ENCODE assay signal across 1 cellular context in genomic region chr4:89022426-89023128, GRCh38.
TF ChIP-seq lines count a peak whose summit lies in the region.

No MANE protein-coding gene starts in this region.

TF ChIP-seq in GM12878, 131 proteins besides CTCF, POLR2A, EP300 and RAD21 (continued from another document):
- TF ChIP-seq ZBED1 (IDR thresholded peaks at IDR 0.05; ENCODE audit: borderline replicate concordance) (no peak), PAX5 (IDR thresholded peaks at IDR 0.05; ENCODE audit: borderline replicate concordance, low read depth, low read length) (no peak), RUNX3 (IDR thresholded peaks at IDR 0.05; ENCODE audit: low read length) (peak; percentile 45), BHLHE40 (IDR thresholded peaks at IDR 0.05; ENCODE audit: borderline replicate concordance in 1 of 2, low read depth in 2 of 2, low read length in 1 of 2) (0 out of 4 replicates have a peak, but pooled peaks of 1 of the 2 experiments have one; percentile 16), RBBP5 (conservative IDR thresholded peaks at IDR 0.05) (no peak), SPI1 (IDR thresholded peaks at IDR 0.05; ENCODE audit: borderline replicate concordance, insufficient read depth, low read depth, low read length) (no peak), GABPA (IDR thresholded peaks at IDR 0.05; ENCODE audit: low read depth) (no peak)
